Comparison of ENCODE assay signal across 18 cellular contexts in the genomic region with DNA sequence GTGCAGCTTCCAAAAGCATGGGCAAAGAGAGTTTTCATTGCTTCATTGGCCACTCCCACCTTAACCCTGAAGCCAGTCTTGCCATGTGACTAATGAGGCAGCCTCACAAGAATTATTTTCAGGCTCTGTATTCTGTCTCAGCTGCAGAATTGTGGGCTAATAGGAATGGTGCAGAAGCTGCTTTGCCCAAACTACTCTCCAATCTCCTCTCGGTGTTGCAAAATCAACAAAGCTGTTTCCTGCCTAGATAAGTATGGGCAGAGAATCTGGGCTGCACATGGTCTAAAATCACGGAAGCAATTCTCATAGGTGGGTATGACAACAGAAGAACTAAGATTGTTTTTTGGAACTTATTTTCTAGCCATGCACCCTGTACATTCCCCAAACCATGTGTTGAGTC. TPM values are rescaled to one million over a fixed set of nuclear protein-coding genes. Genes with fewer than 3 reads are reported as not detected.
DNase-seq lines count a peak whose midpoint lies in the region; ATAC-seq and TF ChIP-seq lines count a peak whose summit lies in the region.
"Had no signal": no experiment of that assay in that cellular context is flagged by ENCODE, and none has a peak within 500 bp of the region (broad histone marks: within the 10 kb centered on the region; RNA-seq: fewer than 3 reads in every experiment).

No MANE protein-coding gene starts in this region.

- no peak overlapping the region for H3K27ac ChIP-seq in left ventricle myocardium inferior (replicated peaks)
- H3K27ac ChIP-seq in OCI-LY1 (ENCODE audit: low read depth, low read length, poor library complexity, severe bottlenecking) = no peak overlapping the region
- H3K27ac ChIP-seq in thoracic aorta = peak overlapping the region in 1 of 2 donors; percentile 35
- H3K27ac ChIP-seq: testis had no signal

- no peaks in the 10 kb centered on the region for H3K27me3 Mint-ChIP-seq in T-helper 2 cell treated with Interferon-gamma antibody and Interleukin-4, amounts not matched to agents 5 μg/mL and 100 μg/mL, for 36 hours (ENCODE audit: low read depth)
- H3K27me3 Mint-ChIP-seq: activated naive CD8-positive, alpha-beta T cell treated with anti-CD3 and anti-CD28 coated beads, Interleukin-2, amount 50 U/mL, for 24 hours had no signal

- peak overlapping the region; percentile 93 for H2AFZ ChIP-seq in OCI-LY1 (ENCODE audit: low read length)

- DNase-seq in Right ventricle myocardium inferior (ENCODE audit: missing footprints) (no peak), left ventricle myocardium inferior (no peak), fibroblast of villous mesenchyme (ENCODE audit: low read depth) (peak; percentile 91), thoracic aorta (ENCODE audit: low spot score) (no peak), COLO668 (lab: John Stamatoyannopoulos, UW; ENCODE audit: unreplicated experiment) (no peak), NCI-H1417 (lab: John Stamatoyannopoulos, UW) (no peak)
- no peak for DNase-seq in T-helper 2 cell treated with Interferon-gamma antibody and Interleukin-4, amounts not matched to agents 5 μg/mL and 100 μg/mL, for 36 hours (ENCODE audit: low spot score)
- DNase-seq: activated CD4-positive, alpha-beta T cell treated with anti-CD3 and anti-CD28 coated beads for 1 hour; activated naive CD8-positive, alpha-beta T cell treated with anti-CD3 and anti-CD28 coated beads, Interleukin-2, amount 50 U/mL, for 24 hours; DMS153; mucosa of descending colon; NCI-H1048; PC-3; posterior cingulate gyrus; T-cell; testis had no signal

- no peak overlapping the region for H3K4me2 ChIP-seq in OCI-LY1 (ENCODE audit: low read length)

- H3F3A ChIP-seq in OCI-LY1 (ENCODE audit: insufficient read depth, low read length) = no peaks in the 10 kb centered on the region

- no peaks in the 10 kb centered on the region for H3K4me1 Mint-ChIP-seq in T-helper 2 cell treated with Interferon-gamma antibody and Interleukin-4, amounts not matched to agents 5 μg/mL and 100 μg/mL, for 36 hours (ENCODE audit: low read depth)
- H3K4me1 Mint-ChIP-seq: activated naive CD8-positive, alpha-beta T cell treated with anti-CD3 and anti-CD28 coated beads, Interleukin-2, amount 50 U/mL, for 24 hours had no signal

- no peaks in the 10 kb centered on the region for H3K79me2 ChIP-seq in OCI-LY1 (ENCODE audit: insufficient read depth, low read length)

- TF ChIP-seq CTCF in left ventricle myocardium inferior (IDR thresholded peaks at IDR 0.05; ENCODE audit: borderline replicate concordance) = no peak
- no peak for TF ChIP-seq CTCF in OCI-LY1 (IDR thresholded peaks at IDR 0.05; ENCODE audit: low read length)
- TF ChIP-seq CTCF in fibroblast of villous mesenchyme (IDR thresholded peaks at IDR 0.05; ENCODE audit: insufficient read depth, low read depth, low read length) = no peak
- TF ChIP-seq CTCF in thoracic aorta (IDR thresholded peaks at IDR 0.05) = no peak

- no peaks in the 10 kb centered on the region for H3K36me3 Mint-ChIP-seq in T-helper 2 cell treated with Interferon-gamma antibody and Interleukin-4, amounts not matched to agents 5 μg/mL and 100 μg/mL, for 36 hours (ENCODE audit: low read depth)
- H3K36me3 Mint-ChIP-seq: T-cell had no signal

- H3K4me1 ChIP-seq in left ventricle myocardium inferior = no peaks in the 10 kb centered on the region
- no peaks in the 10 kb centered on the region for H3K4me1 ChIP-seq in OCI-LY1 (ENCODE audit: insufficient read depth, low read length, severe bottlenecking)
- H3K4me1 ChIP-seq in thoracic aorta (ENCODE audit: control insufficient read depth in 1 of 2, low read depth in 2 of 2) = peaks cover 0 to 19% of the 10 kb centered on the region in 2 donors
- H3K4me1 ChIP-seq: testis had no signal

- ATAC-seq in Right ventricle myocardium inferior (peak; percentile 78), thoracic aorta (ENCODE audit: insufficient number of reproducible peaks, low FRiP score, low read depth) (peak; percentile 89)
- ATAC-seq: activated naive CD8-positive, alpha-beta T cell treated with anti-CD3 and anti-CD28 coated beads, Interleukin-2, amount 50 U/mL, for 24 hours; mucosa of descending colon; PC-3; T-cell had no signal

- no peaks in the 10 kb centered on the region for H3K9me3 Mint-ChIP-seq in T-helper 2 cell treated with Interferon-gamma antibody and Interleukin-4, amounts not matched to agents 5 μg/mL and 100 μg/mL, for 36 hours
- H3K9me3 Mint-ChIP-seq: activated naive CD8-positive, alpha-beta T cell treated with anti-CD3 and anti-CD28 coated beads, Interleukin-2, amount 50 U/mL, for 24 hours; T-cell had no signal

- no peaks in the 10 kb centered on the region for H3K9me2 ChIP-seq in OCI-LY1 (ENCODE audit: low read depth, low read length)

- H3K36me3 ChIP-seq in left ventricle myocardium inferior (no peaks in the 10 kb centered on the region), OCI-LY1 (ENCODE audit: insufficient read depth, low read length) (no peaks in the 10 kb centered on the region), thoracic aorta (no peaks in the 10 kb centered on the region)

- no peaks in the 10 kb centered on the region for H4K20me1 ChIP-seq in OCI-LY1 (ENCODE audit: insufficient read depth, low read length)

- no peak overlapping the region for H3K4me3 ChIP-seq in left ventricle myocardium inferior
- H3K4me3 ChIP-seq in OCI-LY1 (ENCODE audit: low read depth, low read length, poor library complexity, severe bottlenecking) = no peak overlapping the region
- no peak overlapping the region for H3K4me3 ChIP-seq in fibroblast of villous mesenchyme (ENCODE audit: low read depth, low read length)
- no peak overlapping the region for H3K4me3 ChIP-seq in thoracic aorta
- H3K4me3 ChIP-seq: mucosa of descending colon, testis had no signal

- H3K9me3 ChIP-seq in left ventricle myocardium inferior (replicated peaks) (no peaks in the 10 kb centered on the region), OCI-LY1 (ENCODE audit: low read length) (no peaks in the 10 kb centered on the region), thoracic aorta (no peaks in the 10 kb centered on the region)
- H3K9me3 ChIP-seq: mucosa of descending colon, testis had no signal

- no peak overlapping the region for H3K27ac Mint-ChIP-seq in T-helper 2 cell treated with Interferon-gamma antibody and Interleukin-4, amounts not matched to agents 5 μg/mL and 100 μg/mL, for 36 hours
- H3K27ac Mint-ChIP-seq: activated naive CD8-positive, alpha-beta T cell treated with anti-CD3 and anti-CD28 coated beads, Interleukin-2, amount 50 U/mL, for 24 hours; T-cell had no signal

- H3K9ac ChIP-seq in OCI-LY1 (ENCODE audit: low read length) = no peak overlapping the region

- intact Hi-C loops in Right ventricle myocardium inferior (cut with DNase I) = no loop called here
- intact Hi-C loops in left ventricle myocardium inferior (cut with micrococcal nuclease) = no loop called here

- H3K27me3 ChIP-seq in left ventricle myocardium inferior (ENCODE audit: low read depth) (no peaks in the 10 kb centered on the region), OCI-LY1 (ENCODE audit: insufficient read depth, low read length) (no peaks in the 10 kb centered on the region), thoracic aorta (replicated peaks; ENCODE audit: insufficient read depth) (no peaks in the 10 kb centered on the region)
- H3K27me3 ChIP-seq: testis had no signal

- H3K4me3 Mint-ChIP-seq in T-helper 2 cell treated with Interferon-gamma antibody and Interleukin-4, amounts not matched to agents 5 μg/mL and 100 μg/mL, for 36 hours = no peak overlapping the region
- H3K4me3 Mint-ChIP-seq: activated naive CD8-positive, alpha-beta T cell treated with anti-CD3 and anti-CD28 coated beads, Interleukin-2, amount 50 U/mL, for 24 hours; T-cell had no signal

RNA-seq across cellular contexts. Expression of a gene that starts 31.4 kb away (rescaled TPM):
- total RNA-seq in Right ventricle myocardium inferior = not detected
- not detected for total RNA-seq in left ventricle myocardium inferior
- not detected in 2 replicates for total RNA-seq in fibroblast of villous mesenchyme
- not detected for total RNA-seq in thoracic aorta
- total RNA-seq: A673, mucosa of descending colon, PC-3 had no signal
